ENCODE assay signal across 8 cellular contexts in the genomic region with DNA sequence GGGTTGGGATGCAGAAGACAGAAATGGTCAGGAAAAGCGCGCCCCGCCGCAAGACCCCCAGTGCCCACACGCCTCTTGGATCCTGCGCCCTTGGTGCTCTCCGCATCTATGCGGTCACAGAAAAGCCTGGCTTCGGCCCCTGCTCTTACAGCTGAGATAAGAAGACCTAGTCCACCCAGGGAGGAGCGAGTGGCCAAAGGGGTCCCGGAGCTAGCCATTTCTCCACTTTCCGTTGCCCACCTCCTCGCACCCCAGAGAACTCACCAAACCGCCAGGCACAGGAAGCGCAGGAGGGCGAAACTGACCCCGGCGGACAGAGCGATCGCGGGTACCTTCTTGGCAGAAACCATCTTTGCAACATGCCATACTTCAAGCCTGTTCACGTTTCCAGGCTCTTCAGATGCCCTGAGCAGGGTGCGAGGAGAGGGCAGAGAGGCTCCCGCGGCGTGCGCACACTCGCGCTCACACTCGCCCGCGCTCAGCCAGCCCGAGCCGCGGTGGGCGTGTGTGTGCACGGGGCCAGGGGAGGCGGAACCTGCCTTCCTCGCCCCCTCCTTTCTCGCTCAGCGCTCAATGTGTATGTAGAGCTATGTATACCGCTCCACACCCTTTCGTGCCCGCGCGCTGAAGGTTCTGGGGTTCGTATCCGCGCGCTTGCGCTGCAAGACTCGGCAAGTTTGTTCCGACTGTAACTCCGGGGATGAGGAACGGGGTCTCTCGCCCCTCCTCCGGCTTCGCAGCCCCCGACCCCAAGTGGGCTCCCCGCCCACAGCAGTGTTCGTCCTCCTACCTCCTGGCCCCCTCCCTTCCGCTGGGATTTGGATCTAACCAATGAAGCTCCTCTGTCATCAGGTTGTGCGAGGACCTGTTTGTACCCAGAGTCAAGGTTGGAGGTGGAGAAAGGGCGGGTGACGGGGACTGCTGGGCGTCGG. TPM values are rescaled to one million over a fixed set of nuclear protein-coding genes. Genes with fewer than 3 reads are reported as not detected.
DNase-seq lines count a peak whose midpoint lies in the region; ATAC-seq and TF ChIP-seq lines count a peak whose summit lies in the region.

TSS of gene GABRA4 (minus strand) at position 507 of the 932 bp plus-strand sequence. CDS start at position 350, 157 bp downstream.

- peaks cover 19% of the 10 kb centered on the region for H3K4me1 Mint-ChIP-seq in activated CD4-positive, alpha-beta memory T cell treated with anti-CD3 and anti-CD28 coated beads for 36 hours (ENCODE audit: low read depth)

- POLR2A ChIA-PET in activated CD4-positive, alpha-beta memory T cell treated with anti-CD3 and anti-CD28 coated beads for 36 hours (lab: Charles Lee), result no interaction called here

- in situ Hi-C loops in GM13976 (cut with MboI; ENCODE audit: low sequenced_read_pairs, unreplicated experiment), result no loop called here

- H3K27ac Mint-ChIP-seq in activated CD4-positive, alpha-beta memory T cell treated with anti-CD3 and anti-CD28 coated beads for 36 hours, result no peak within 1 kb of the TSS

- CTCF ChIA-PET in activated CD4-positive, alpha-beta memory T cell treated with anti-CD3 and anti-CD28 coated beads for 36 hours (lab: Charles Lee), result no interaction called here

- peak within 1 kb of the TSS; percentile 9 for H3K4me3 Mint-ChIP-seq in activated CD4-positive, alpha-beta memory T cell treated with anti-CD3 and anti-CD28 coated beads for 36 hours

- H3K9me3 Mint-ChIP-seq in activated CD4-positive, alpha-beta memory T cell treated with anti-CD3 and anti-CD28 coated beads for 36 hours, result no peaks in the 10 kb centered on the region

- DNase-seq in GM13976 (ENCODE audit: low spot score) (peak; percentile 34), Right ventricle myocardium superior (peak; percentile 21), retina (peak; percentile 76), EL (no peak), NCI-H2107 (lab: John Stamatoyannopoulos, UW) (no peak), HCEC 1CT (no peak)
- DNase-seq in activated CD4-positive, alpha-beta memory T cell treated with anti-CD3 and anti-CD28 coated beads for 36 hours, result no peak

- peaks cover 40% of the 10 kb centered on the region for H3K27me3 Mint-ChIP-seq in activated CD4-positive, alpha-beta memory T cell treated with anti-CD3 and anti-CD28 coated beads for 36 hours

- TF ChIP-seq CTCF in GM13976 (IDR thresholded peaks at IDR 0.05; ENCODE audit: borderline replicate concordance, control extremely low read depth, extremely low read depth, insufficient read depth, missing control alignments), result no peak

- no peaks in the 10 kb centered on the region for H3K36me3 Mint-ChIP-seq in activated CD4-positive, alpha-beta memory T cell treated with anti-CD3 and anti-CD28 coated beads for 36 hours

- intact Hi-C loops in activated CD4-positive, alpha-beta memory T cell treated with anti-CD3 and anti-CD28 coated beads for 36 hours (cut with micrococcal nuclease), result no loop called here
- intact Hi-C loops in Right ventricle myocardium superior (cut with DNase I), result no loop called here

- ATAC-seq in Right ventricle myocardium superior (ENCODE audit: poor library complexity) (peak; percentile 80), HG02981 (IDR thresholded peaks at IDR 0.05; ENCODE audit: unreplicated experiment) (no peak)

RNA-seq across cellular contexts. Expression of gene GABRA4, which starts in this region (rescaled TPM):
- not detected for total RNA-seq in activated CD4-positive, alpha-beta memory T cell treated with anti-CD3 and anti-CD28 coated beads for 36 hours
- total RNA-seq in Right ventricle myocardium superior, result 5.9 TPM

Comparison
In these comparisons a context has a peak if more than half of its experiments do, and no peak if none do; other contexts are left out.
1. DNase-seq: peak in GM13976 (single experiment), Right ventricle myocardium superior (single experiment) and retina (single experiment); none in activated CD4-positive, alpha-beta memory T cell treated with anti-CD3 and anti-CD28 coated beads for 36 hours (single experiment), EL (single experiment), NCI-H2107 (single experiment) and HCEC 1CT (single experiment).